ENCODE assay signal across 18 cellular contexts in genomic region chr7:31957756-31958155, GRCh38.
DNase-seq lines count a peak whose midpoint lies in the region; ATAC-seq and TF ChIP-seq lines count a peak whose summit lies in the region.
"Had no signal": no experiment of that assay in that cellular context is flagged by ENCODE, and none has a peak within 500 bp of the region (broad histone marks: within the 10 kb centered on the region; RNA-seq: fewer than 3 reads in every experiment).

No MANE protein-coding gene starts in this region.

- 9% methylated on average over 2 of the region's 2 CpGs for WGBS in SK-N-SH (ENCODE audit: low lambda C conversion rate)
- 86% methylated on average over 2 of the region's 2 CpGs for WGBS in mammary epithelial cell (ENCODE audit: low coverage, missing lambda C conversion rate)

- no peak for TF ChIP-seq CTCF in SK-N-SH (IDR thresholded peaks at IDR 0.05)
- TF ChIP-seq CTCF in PC-3 (conservative IDR thresholded peaks at IDR 0.05; ENCODE audit: low read depth, low read length): no peak
- no peak for TF ChIP-seq CTCF in mammary epithelial cell (conservative IDR thresholded peaks at IDR 0.05 in 1 of 2, IDR thresholded peaks at IDR 0.05 in 1 of 2; ENCODE audit: extremely low read depth in 1 of 2, insufficient read depth in 1 of 2, low read depth in 1 of 2, low read length in 2 of 2)
- no peak for TF ChIP-seq CTCF in PC-9 (conservative IDR thresholded peaks at IDR 0.05)

- H2AFZ ChIP-seq in SK-N-SH (ENCODE audit: low read depth) (0 out of 2 replicates have a peak overlapping the region, but pooled peaks have one; percentile 5), PC-3 (ENCODE audit: low read length) (peak overlapping the region; percentile 35; the same call in 1 of the 2 replicates), mammary epithelial cell (ENCODE audit: low read depth, low read length) (no peak overlapping the region), PC-9 (no peak overlapping the region)

- H3K4me1 Mint-ChIP-seq in stimulated activated naive B cell treated with anti-CD40 and anti-IgM and Interleukin-4, amounts not matched to agents 10 μg/mL and 1 μg/mL and 100 μg/mL, for 72 hours: no peaks in the 10 kb centered on the region

- no peaks in the 10 kb centered on the region for H3K27me3 ChIP-seq in SK-N-SH (ENCODE audit: insufficient read depth)
- no peaks in the 10 kb centered on the region for H3K27me3 ChIP-seq in PC-3 (ENCODE audit: low read length)
- no peaks in the 10 kb centered on the region for H3K27me3 ChIP-seq in mammary epithelial cell (ENCODE audit: insufficient read depth, low read length)
- H3K27me3 ChIP-seq in skeletal muscle satellite cell (ENCODE audit: control insufficient read depth, insufficient read depth, low read length): no peaks in the 10 kb centered on the region
- no peaks in the 10 kb centered on the region for H3K27me3 ChIP-seq in PC-9 (ENCODE audit: insufficient read depth, low read depth)

- no peaks in the 10 kb centered on the region for H3K36me3 Mint-ChIP-seq in stimulated activated naive B cell treated with anti-CD40 and anti-IgM and Interleukin-4, amounts not matched to agents 10 μg/mL and 1 μg/mL and 100 μg/mL, for 72 hours

- no peak overlapping the region for H3K9ac ChIP-seq in SK-N-SH
- peak overlapping the region; percentile 3; the same call in 1 of the 2 replicates for H3K9ac ChIP-seq in PC-3 (ENCODE audit: low read length)
- H3K9ac ChIP-seq in mammary epithelial cell (ENCODE audit: insufficient read depth, low read length): no peak overlapping the region
- no peak overlapping the region for H3K9ac ChIP-seq in skeletal muscle satellite cell (ENCODE audit: low read depth, low read length)

- no peak overlapping the region for H3K4me3 Mint-ChIP-seq in stimulated activated naive B cell treated with anti-CD40 and anti-IgM and Interleukin-4, amounts not matched to agents 10 μg/mL and 1 μg/mL and 100 μg/mL, for 72 hours

- BruUV-seq in PC-3 (replicated peaks; lab: Mats Ljungman, UMichigan) (no TSS peak), mammary epithelial cell (replicated peaks; lab: Mats Ljungman, UMichigan) (no TSS peak), PC-9 (replicated peaks; lab: Mats Ljungman, UMichigan) (no TSS peak)

- H3K9me2 ChIP-seq in SK-N-SH (no peaks in the 10 kb centered on the region), PC-3 (replicated peaks; ENCODE audit: low read length) (no peaks in the 10 kb centered on the region), PC-9 (ENCODE audit: insufficient read depth) (no peaks in the 10 kb centered on the region)

- CTCF ChIA-PET in SK-N-SH (lab: Yijun Ruan, JAX): no interaction called here
- CTCF ChIA-PET in PC-3 (lab: Charles Lee): no interaction called here
- CTCF ChIA-PET in mammary epithelial cell (lab: Charles Lee; ENCODE audit: low non-redundant PET): no interaction called here
- CTCF ChIA-PET in PC-9 (lab: Charles Lee): no interaction called here

- H3K79me2 ChIP-seq in SK-N-SH (ENCODE audit: insufficient read depth) (no peaks in the 10 kb centered on the region), PC-3 (ENCODE audit: low read length) (no peaks in the 10 kb centered on the region), mammary epithelial cell (ENCODE audit: insufficient read depth, low read length) (peaks cover 30% of the 10 kb centered on the region), PC-9 (ENCODE audit: low read depth) (no peaks in the 10 kb centered on the region)

- H3F3A ChIP-seq in SK-N-SH (replicated peaks; ENCODE audit: insufficient read depth) (peaks cover 15% of the 10 kb centered on the region), PC-3 (ENCODE audit: low read length, unreplicated experiment) (no peaks in the 10 kb centered on the region), PC-9 (ENCODE audit: insufficient read depth, low read depth) (no peaks in the 10 kb centered on the region)

- dilution Hi-C loops in mammary epithelial cell (cut with HindIII; ENCODE audit: low sequenced_read_pairs): no loop called here

- H3K27me3 Mint-ChIP-seq in stimulated activated naive B cell treated with anti-CD40 and anti-IgM and Interleukin-4, amounts not matched to agents 10 μg/mL and 1 μg/mL and 100 μg/mL, for 72 hours: no peaks in the 10 kb centered on the region

- no peak for TF ChIP-seq RAD21 in SK-N-SH (IDR thresholded peaks at IDR 0.05; ENCODE audit: low read length)

- POLR2A ChIA-PET in SK-N-SH (lab: Yijun Ruan, JAX) (no interaction called here), PC-3 (lab: Charles Lee; ENCODE audit: unreplicated experiment) (interaction anchor here (0.6 kb wide), 1 partner anchor 30 kb away, joined by 3 read pairs; no protein-coding TSS in a partner anchor), PC-9 (lab: Charles Lee; ENCODE audit: unreplicated experiment) (no interaction called here)

- ATAC-seq in SK-N-SH treated with all-trans-retinoic acid at 6 μM for 48 hours (no peak), PC-3 (no peak)
- ATAC-seq in stimulated activated naive B cell treated with anti-CD40 and anti-IgM and Interleukin-4, amounts not matched to agents 10 μg/mL and 1 μg/mL and 100 μg/mL, for 72 hours (replicated peaks): no peak
- ATAC-seq: GM12878 had no signal

- H4K20me1 ChIP-seq in SK-N-SH (ENCODE audit: insufficient read depth) (no peaks in the 10 kb centered on the region), PC-3 (ENCODE audit: low read length) (no peaks in the 10 kb centered on the region), mammary epithelial cell (ENCODE audit: insufficient read depth, low read length) (no peaks in the 10 kb centered on the region), PC-9 (ENCODE audit: insufficient read depth) (no peaks in the 10 kb centered on the region)

- no peak for TF ChIP-seq EP300 in SK-N-SH (IDR thresholded peaks at IDR 0.05; ENCODE audit: borderline replicate concordance in 1 of 2, low read depth in 1 of 2, low read length in 1 of 2)

- H3K4me2 ChIP-seq in SK-N-SH (peak overlapping the region; percentile 27; the same call in 1 of the 2 replicates), PC-3 (ENCODE audit: low read length) (peak overlapping the region; percentile 23), mammary epithelial cell (ENCODE audit: insufficient read depth, low read depth, low read length) (no peak overlapping the region), skeletal muscle satellite cell (ENCODE audit: low read length) (peak overlapping the region; percentile 43), PC-9 (no peak overlapping the region)

- H3K27ac Mint-ChIP-seq in stimulated activated naive B cell treated with anti-CD40 and anti-IgM and Interleukin-4, amounts not matched to agents 10 μg/mL and 1 μg/mL and 100 μg/mL, for 72 hours: no peak overlapping the region

- H3K9me3 Mint-ChIP-seq in stimulated activated naive B cell treated with anti-CD40 and anti-IgM and Interleukin-4, amounts not matched to agents 10 μg/mL and 1 μg/mL and 100 μg/mL, for 72 hours: peaks cover 0 to 3% of the 10 kb centered on the region in 2 donors

- in situ Hi-C loops in mammary epithelial cell (cut with MboI; ENCODE audit: low sequenced_read_pairs in 2 of 2): no loop called here

- H3K4me1 ChIP-seq in SK-N-SH (ENCODE audit: control insufficient read depth in 1 of 2, insufficient read depth in 2 of 2, low read depth in 1 of 2, low read length in 1 of 2): peaks cover 0 to 4% of the 10 kb centered on the region in 2 experiments; a peak in 1 of 4 replicates
- peaks cover 43% of the 10 kb centered on the region for H3K4me1 ChIP-seq in PC-3 (ENCODE audit: insufficient read depth, low read length)
- H3K4me1 ChIP-seq in mammary epithelial cell (ENCODE audit: insufficient read depth, low read length): peaks cover 21% of the 10 kb centered on the region
- H3K4me1 ChIP-seq in skeletal muscle satellite cell (ENCODE audit: control insufficient read depth, insufficient read depth, low read length): peaks cover 21% of the 10 kb centered on the region
- no peaks in the 10 kb centered on the region for H3K4me1 ChIP-seq in PC-9 (replicated peaks; ENCODE audit: insufficient read depth)

- H3K4me3 ChIP-seq in SK-N-SH (ENCODE audit: low read depth in 2 of 2, low read length in 1 of 2) (no peak overlapping the region), PC-3 (ENCODE audit: low read length) (no peak overlapping the region), mammary epithelial cell (replicated peaks in 1 of 3; ENCODE audit: insufficient read depth in 1 of 3, low read depth in 2 of 3, low read length in 3 of 3) (no peak overlapping the region), skeletal muscle satellite cell (ENCODE audit: low read length) (no peak overlapping the region), PC-9 (no peak overlapping the region)
- H3K4me3 ChIP-seq: GM12878, SK-N-MC had no signal

- intact Hi-C loops in PC-3 (cut with micrococcal nuclease) (loop anchor here (5.0 kb wide), 1 partner anchor 80 kb away; no protein-coding TSS in a partner anchor), mammary epithelial cell (cut with micrococcal nuclease) (no loop called here), PC-9 (cut with micrococcal nuclease; ENCODE audit: unreplicated experiment) (no loop called here)

- H3K9me3 ChIP-seq in SK-N-SH (no peaks in the 10 kb centered on the region), PC-3 (ENCODE audit: low read length) (no peaks in the 10 kb centered on the region), mammary epithelial cell (replicated peaks; ENCODE audit: insufficient read depth, low read length) (no peaks in the 10 kb centered on the region), skeletal muscle satellite cell (replicated peaks; ENCODE audit: low read length) (peaks cover 2% of the 10 kb centered on the region), PC-9 (ENCODE audit: insufficient read depth, low read depth) (no peaks in the 10 kb centered on the region)

- H3K36me3 ChIP-seq in SK-N-SH (replicated peaks in 1 of 2; ENCODE audit: control insufficient read depth in 1 of 2, insufficient read depth in 2 of 2, low read length in 1 of 2) (no peaks in the 10 kb centered on the region), PC-3 (ENCODE audit: low read depth, low read length) (no peaks in the 10 kb centered on the region), mammary epithelial cell (ENCODE audit: insufficient read depth, low read length) (no peaks in the 10 kb centered on the region), skeletal muscle satellite cell (ENCODE audit: insufficient read depth, low read length) (no peaks in the 10 kb centered on the region), PC-9 (ENCODE audit: low read depth) (no peaks in the 10 kb centered on the region)

- DNase-seq in SK-N-SH: no peak
- no peak for DNase-seq in PC-3
- no peak for DNase-seq in mammary epithelial cell
- no peak for DNase-seq in PC-9
- no peak for DNase-seq in stimulated activated naive B cell treated with anti-CD40 and anti-IgM and Interleukin-4, amounts not matched to agents 10 μg/mL and 1 μg/mL and 100 μg/mL, for 72 hours
- DNase-seq in dermis blood vessel endothelial cell: no peak
- DNase-seq: C1 segment of cervical spinal cord; KBM-7; NCI-H1092; NCI-H2227 treated with DMSO at 0.1 percent for 48 hours; NCI-H526 treated with DMSO at 0.1 percent for 48 hours; NK-92 treated with Interleukin-12 subunit alpha and Interleukin-12 subunit beta, amount 100 ng/mL, for 24 hours; OCI-M1 had no signal

- H3K27ac ChIP-seq in SK-N-SH (ENCODE audit: low read depth in 2 of 2, low read length in 1 of 2) (peak overlapping the region; percentile 43 to 50; a peak in 3 of 4 replicates), PC-3 (ENCODE audit: low read length) (peak overlapping the region; percentile 59), mammary epithelial cell (ENCODE audit: insufficient read depth, low read depth, low read length) (peak overlapping the region; percentile 33), PC-9 (no peak overlapping the region)
- H3K27ac ChIP-seq: 22Rv1, SK-N-MC had no signal

Comparison
In these comparisons a context has a peak if more than half of its experiments do, and no peak if none do; other contexts are left out.
1. H2AFZ ChIP-seq: peak in SK-N-SH (single experiment) and PC-3 (single experiment); none in mammary epithelial cell (single experiment) and PC-9 (single experiment).
2. H3K4me2 ChIP-seq: peak in SK-N-SH (single experiment), PC-3 (single experiment) and skeletal muscle satellite cell (single experiment); none in mammary epithelial cell (single experiment) and PC-9 (single experiment).